Comparison of ENCODE assay signal across 9 cellular contexts in genomic region chr4:48016141-48017107, GRCh38. TPM values are rescaled to one million over a fixed set of nuclear protein-coding genes. Genes with fewer than 3 reads are reported as not detected.
A peak's percentile ranks its signal among the peaks of the same experiment; 100 is the strongest.
DNase-seq lines count a peak whose midpoint lies in the region; ATAC-seq and TF ChIP-seq lines count a peak whose summit lies in the region.
"Had no signal": no experiment of that assay in that cellular context is flagged by ENCODE, and none has a peak within 500 bp of the region (broad histone marks: within the 10 kb centered on the region; RNA-seq: fewer than 3 reads in every experiment).

Gene CNGA1, minus strand, starts transcription at chr4:48016681. Its CDS starts 63,992 bp downstream, at chr4:47952689.
Gene NIPAL1, plus strand, starts transcription at chr4:48016772. Its CDS starts 68 bp downstream, at chr4:48016840.

- H3K27me3 Mint-ChIP-seq in natural killer cell (ENCODE audit: low read depth in 2 of 2): peaks cover 27 to 31% of the 10 kb centered on the region in 2 donors

- no peaks in the 10 kb centered on the region; the same call in 1 of the 2 replicates for H3K9me1 ChIP-seq in IMR-90 (ENCODE audit: insufficient read depth, low read length)

- 3% methylated on average over 11 of the region's 60 CpGs; no CpG with 5 or more reads in 1 of the 2 experiments for WGBS in IMR-90 (ENCODE audit: extremely low coverage in 2 of 2, insufficient read length in 1 of 2), 2 experiments

- CTCF ChIA-PET in IMR-90 (lab: Yijun Ruan, JAX): no interaction called here
- CTCF ChIA-PET in Panc1 (lab: Charles Lee): no interaction called here

- peak within 1 kb of the TSS; percentile 55 for H2AK9ac ChIP-seq in IMR-90 (replicated peaks; ENCODE audit: low read depth, low read length, poor library complexity)

- no peak within 1 kb of the TSS for H3K14ac ChIP-seq in IMR-90 (replicated peaks; ENCODE audit: low read depth, low read length)

- H3K27ac ChIP-seq in IMR-90 (ENCODE audit: insufficient read depth, low read length): no peak within 1 kb of the TSS
- no peak within 1 kb of the TSS for H3K27ac ChIP-seq in Panc1 (ENCODE audit: low read length)

- H3K4me3 Mint-ChIP-seq in natural killer cell: peak within 1 kb of the TSS; percentile 87

- H3K36me3 ChIP-seq in IMR-90 (ENCODE audit: control insufficient read depth, insufficient read depth, low read length) (no peaks in the 10 kb centered on the region), Panc1 (ENCODE audit: control insufficient read depth, insufficient read depth, low read length) (0 out of 2 replicates have a peak, but pooled peaks cover 3% of the 10 kb centered on the region)

- no peak within 1 kb of the TSS for H2BK120ac ChIP-seq in IMR-90 (ENCODE audit: low read depth, low read length)

- no peaks in the 10 kb centered on the region for H4K20me1 ChIP-seq in IMR-90 (ENCODE audit: insufficient read depth, low read length)

- H4K91ac ChIP-seq in IMR-90 (ENCODE audit: insufficient read depth, low read depth, low read length): no peak within 1 kb of the TSS

- H4K8ac ChIP-seq in IMR-90 (ENCODE audit: low read depth in 2 of 2, low read length in 2 of 2): no peak within 1 kb of the TSS

- peak within 1 kb of the TSS in 1 of 2 donors; percentile 22 for H3K27ac Mint-ChIP-seq in natural killer cell

- no peak within 1 kb of the TSS for H4K5ac ChIP-seq in IMR-90 (ENCODE audit: low read depth, low read length)

- intact Hi-C loops in IMR-90 (cut with micrococcal nuclease) (loop anchor here (5.0 kb wide), 2 partner anchors 71 to 126 kb away; no protein-coding TSS in a partner anchor), Panc1 (cut with micrococcal nuclease; ENCODE audit: unreplicated experiment) (no loop called here), natural killer cell (cut with micrococcal nuclease) (no loop called here)

- H3K56ac ChIP-seq in IMR-90 (ENCODE audit: extremely low read depth, insufficient read depth, low read length): no peak within 1 kb of the TSS

- BruUV-seq in IMR-90 (replicated peaks; lab: Mats Ljungman, UMichigan): no TSS peak
- BruUV-seq in Panc1 (replicated peaks; lab: Mats Ljungman, UMichigan): no TSS peak

- DNase-seq in DMS53 (lab: John Stamatoyannopoulos, UW) (peak; percentile 98), IMR-90 (peak; percentile 23), Panc1 (ENCODE audit: low read depth, low spot score) (no peak), activated T-helper 1 cell treated with Interleukin-2 at 50 U/mL for 16 hours (ENCODE audit: low read depth) (peak; percentile 53), fibroblast of peridontal ligament (ENCODE audit: extremely low read depth) (peak; percentile 28), natural killer cell (peak; percentile 60)
- DNase-seq in stimulated activated naive CD4-positive, alpha-beta T cell treated with Interleukin-2 at 50 U/mL for 16 hours (lab: John Stamatoyannopoulos, UW): peak; percentile 65

- in situ Hi-C loops in IMR-90 (cut with MboI; ENCODE audit: low sequenced_read_pairs): no loop called here
- in situ Hi-C loops in Panc1 (cut with HindIII; ENCODE audit: low pct_unique_long_range_greater_than_20kb, low sequenced_read_pairs): no loop called here

- H3K79me1 ChIP-seq in IMR-90 (ENCODE audit: low read depth in 1 of 2, low read length in 2 of 2): no peaks in the 10 kb centered on the region

- peak within 1 kb of the TSS; percentile 44 for H3K4me3 ChIP-seq in IMR-90 (ENCODE audit: insufficient read depth, low read depth, low read length)
- peak within 1 kb of the TSS; percentile 59 to 66 for H3K4me3 ChIP-seq in Panc1 (ENCODE audit: low read depth in 2 of 2, low read length in 2 of 2)

- dilution Hi-C loops in IMR-90 (cut with HindIII; ENCODE audit: low sequenced_read_pairs, unreplicated experiment): no loop called here

- TF ChIP-seq RAD21 in IMR-90 (IDR thresholded peaks at IDR 0.05; ENCODE audit: low read length): 0 out of 2 replicates have a peak, but pooled peaks have one; percentile 8

- no peak within 1 kb of the TSS for H2BK15ac ChIP-seq in IMR-90 (ENCODE audit: low read depth, low read length)

- no peak within 1 kb of the TSS for H2AK5ac ChIP-seq in IMR-90 (ENCODE audit: low read depth, low read length)

- H3K9me3 ChIP-seq in IMR-90 (ENCODE audit: control insufficient read depth, insufficient read depth, low read length) (no peaks in the 10 kb centered on the region), Panc1 (ENCODE audit: control insufficient read depth, insufficient read depth, low read depth, low read length) (no peaks in the 10 kb centered on the region)

- H3K4ac ChIP-seq in IMR-90 (ENCODE audit: low read depth, low read length): no peak within 1 kb of the TSS; the same call in 1 of the 2 replicates

- H3K27me3 ChIP-seq in IMR-90 (ENCODE audit: control insufficient read depth, insufficient read depth, low read length) (peaks cover 12% of the 10 kb centered on the region), Panc1 (ENCODE audit: control insufficient read depth, insufficient read depth, low read length) (no peaks in the 10 kb centered on the region)

- no peaks in the 10 kb centered on the region for H3K9me3 Mint-ChIP-seq in natural killer cell

- no peaks in the 10 kb centered on the region for H3K36me3 Mint-ChIP-seq in natural killer cell

- H3K4me1 ChIP-seq in IMR-90 (ENCODE audit: control insufficient read depth, insufficient read depth, low read length): no peaks in the 10 kb centered on the region
- no peaks in the 10 kb centered on the region for H3K4me1 ChIP-seq in Panc1 (ENCODE audit: control insufficient read depth, insufficient read depth, low read length)

- TF ChIP-seq CTCF in IMR-90 (conservative IDR thresholded peaks at IDR 0.05; ENCODE audit: low read depth, low read length) (peak; percentile 28), Panc1 (IDR thresholded peaks at IDR 0.05) (peak; percentile 60), natural killer cell (IDR thresholded peaks at IDR 0.05) (no peak)

- H2BK20ac ChIP-seq in IMR-90 (ENCODE audit: low read depth, low read length): no peak within 1 kb of the TSS

- POLR2A ChIA-PET in IMR-90 (lab: Charles Lee; ENCODE audit: unreplicated experiment): no interaction called here
- POLR2A ChIA-PET in Panc1 (lab: Charles Lee): no interaction called here

- peak within 1 kb of the TSS; percentile 96 for H2AFZ ChIP-seq in IMR-90 (replicated peaks; ENCODE audit: low read length, poor library complexity)

- no peak within 1 kb of the TSS for H3K23ac ChIP-seq in IMR-90 (ENCODE audit: low read depth, low read length)

- H3K18ac ChIP-seq in IMR-90 (ENCODE audit: low read depth, low read length): no peak within 1 kb of the TSS

- no peak within 1 kb of the TSS for H3K9ac ChIP-seq in IMR-90 (ENCODE audit: low read depth, low read length)

- no peak within 1 kb of the TSS for H2BK5ac ChIP-seq in IMR-90 (ENCODE audit: low read depth, low read length, poor library complexity, severe bottlenecking)

- no peak for TF ChIP-seq POLR2A in IMR-90 (IDR thresholded peaks at IDR 0.05; ENCODE audit: low read depth, low read length)

- H3K4me1 Mint-ChIP-seq in natural killer cell: peaks cover 6 to 21% of the 10 kb centered on the region in 2 donors

- ATAC-seq in GM21619 (IDR thresholded peaks at IDR 0.05; ENCODE audit: unreplicated experiment) (peak; percentile 81), IMR-90 (ENCODE audit: low read depth) (peak; percentile 97), Panc1 (peak; percentile 98), natural killer cell (peak; percentile 88 to 95 (median 93))

- peak within 1 kb of the TSS; percentile 83 for H3K4me2 ChIP-seq in IMR-90 (ENCODE audit: low read depth, low read length)

TF ChIP-seq in IMR-90, 13 proteins besides CTCF, POLR2A, EP300 and RAD21:
- TF ChIP-seq SMC3 (IDR thresholded peaks at IDR 0.05; ENCODE audit: low read depth, low read length) (peak; percentile 15; the same call in 1 of the 2 replicates), NFE2L2 (IDR thresholded peaks at IDR 0.05; ENCODE audit: low read depth, low read length) (no peak), MAZ (IDR thresholded peaks at IDR 0.05; ENCODE audit: borderline replicate concordance, low read depth, low read length) (peak; percentile 17; the same call in 1 of the 2 replicates), RCOR1 (IDR thresholded peaks at IDR 0.05; ENCODE audit: insufficient replicate concordance, low read length) (no peak)

RNA-seq across cellular contexts. Expression of gene CNGA1, which starts in this region (rescaled TPM):
- not detected in 2 replicates for total RNA-seq in IMR-90 (2012; rRNA removed)
- polyA plus RNA-seq in IMR-90 (2012; rRNA removed): not detected in 2 replicates
- polyA plus RNA-seq in IMR-90 (2012; cell fraction: cytosol; rRNA removed): not detected in 2 replicates
- polyA plus RNA-seq in IMR-90 (2012; cell fraction: nucleus; rRNA removed; ENCODE audit: low replicate concordance): not detected in 2 replicates
- 0.23 TPM for total RNA-seq in Panc1 (2021; ENCODE audit: unreplicated experiment)
- polyA plus RNA-seq in Panc1 (2012; ENCODE audit: insufficient read length): not detected
- not detected for total RNA-seq in natural killer cell
- total RNA-seq: pulmonary artery endothelial cell had no signal

RNA-seq across cellular contexts. Expression of gene NIPAL1, which starts in this region (rescaled TPM):
- total RNA-seq in IMR-90 (2012; rRNA removed): 1.1 TPM in 2 replicates
- 0.89 and 0.93 TPM in 2 replicates for polyA plus RNA-seq in IMR-90 (2012; rRNA removed)
- polyA plus RNA-seq in IMR-90 (2012; cell fraction: cytosol; rRNA removed): 0.38 and 0.83 TPM in 2 replicates
- polyA plus RNA-seq in IMR-90 (2012; cell fraction: nucleus; rRNA removed; ENCODE audit: low replicate concordance): 0.35 and 0.53 TPM in 2 replicates
- 0.82 TPM for total RNA-seq in Panc1 (2021; ENCODE audit: unreplicated experiment)
- polyA plus RNA-seq in Panc1 (2012; ENCODE audit: insufficient read length): 0.46 TPM
- total RNA-seq in natural killer cell: 1 to 10 TPM in 1 of 3 donors, not detected in 2; 1.4 TPM

Comparison
In these comparisons a context has a peak if more than half of its experiments do, and no peak if none do; other contexts are left out.
1. Peak in ATAC-seq and H3K4me3 ChIP-seq in Panc1; RNA of the genes that start here not detected or under 1 TPM.